Comparison of ENCODE assay signal across 1 cellular context in the genomic region with DNA sequence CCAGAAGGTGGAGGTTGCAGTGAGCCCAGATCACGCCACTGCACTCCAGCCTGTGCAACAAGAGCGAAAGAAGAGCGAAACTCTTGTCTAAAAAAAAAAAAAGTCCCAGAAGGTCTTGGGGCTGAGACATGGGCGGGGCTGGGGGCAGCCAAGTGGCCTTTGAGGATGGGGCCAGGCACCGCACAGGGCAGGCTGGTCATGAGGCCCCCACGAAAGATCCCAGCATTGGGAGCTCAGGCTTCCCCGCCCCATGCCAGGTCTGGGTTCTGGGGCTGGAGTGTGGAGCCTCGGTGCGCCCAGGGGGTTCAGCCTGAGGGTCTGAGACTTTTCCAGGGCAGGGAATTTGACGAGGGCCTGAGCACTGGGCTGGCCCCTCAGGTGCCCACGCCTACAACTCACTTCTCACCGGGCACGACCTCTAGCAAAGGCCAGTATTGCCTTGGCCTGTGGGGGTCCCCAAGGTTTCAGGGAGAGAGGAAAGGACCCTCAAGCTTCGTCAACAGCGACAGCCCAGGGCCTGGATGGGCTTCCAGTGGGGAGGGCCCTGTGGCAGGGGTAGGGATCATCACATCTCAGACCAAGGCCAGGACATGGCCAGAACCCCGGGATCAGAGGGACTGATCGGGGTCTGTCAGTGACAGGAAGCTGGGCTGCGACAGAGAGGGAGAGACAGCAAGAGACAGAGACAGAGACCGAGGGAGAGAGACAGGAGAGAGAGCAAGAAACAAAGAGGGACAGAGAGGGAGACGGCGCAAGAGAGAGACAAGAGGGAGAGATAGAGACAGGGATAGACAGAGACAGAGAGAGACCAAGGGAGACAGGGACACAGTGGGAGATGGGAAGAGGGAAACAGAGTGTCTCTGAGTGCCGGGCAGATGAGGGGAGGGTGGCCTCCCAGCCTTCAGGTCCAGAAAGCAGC.
TF ChIP-seq lines count a peak whose summit lies in the region.

No MANE protein-coding gene starts in this region.

TF ChIP-seq in HepG2, 621 proteins besides CTCF, POLR2A, EP300 and RAD21:
- no peak for TF ChIP-seq ZFP36L2 (CRISPR knock-in tag; IDR thresholded peaks at IDR 0.05)
- no peak for TF ChIP-seq GZF1 (CRISPR knock-in tag; IDR thresholded peaks at IDR 0.05)
- TF ChIP-seq ZNF207 (IDR thresholded peaks at IDR 0.05; ENCODE audit: borderline replicate concordance): no peak
- TF ChIP-seq, protein P1, sequence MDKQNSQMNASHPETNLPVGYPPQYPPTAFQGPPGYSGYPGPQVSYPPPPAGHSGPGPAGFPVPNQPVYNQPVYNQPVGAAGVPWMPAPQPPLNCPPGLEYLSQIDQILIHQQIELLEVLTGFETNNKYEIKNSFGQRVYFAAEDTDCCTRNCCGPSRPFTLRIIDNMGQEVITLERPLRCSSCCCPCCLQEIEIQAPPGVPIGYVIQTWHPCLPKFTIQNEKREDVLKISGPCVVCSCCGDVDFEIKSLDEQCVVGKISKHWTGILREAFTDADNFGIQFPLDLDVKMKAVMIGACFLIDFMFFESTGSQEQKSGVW (CRISPR knock-in tag; IDR thresholded peaks at IDR 0.05; ENCODE audit: borderline replicate concordance): no peak
- no peak for TF ChIP-seq ZNF335 (CRISPR knock-in tag; IDR thresholded peaks at IDR 0.05)
- no peak for TF ChIP-seq NBN (conservative IDR thresholded peaks at IDR 0.05)
- TF ChIP-seq AGO2 (optimal IDR thresholded peaks at IDR 0.05; ENCODE audit: low read depth, low read length): peak; percentile 18
- TF ChIP-seq, protein P2, sequence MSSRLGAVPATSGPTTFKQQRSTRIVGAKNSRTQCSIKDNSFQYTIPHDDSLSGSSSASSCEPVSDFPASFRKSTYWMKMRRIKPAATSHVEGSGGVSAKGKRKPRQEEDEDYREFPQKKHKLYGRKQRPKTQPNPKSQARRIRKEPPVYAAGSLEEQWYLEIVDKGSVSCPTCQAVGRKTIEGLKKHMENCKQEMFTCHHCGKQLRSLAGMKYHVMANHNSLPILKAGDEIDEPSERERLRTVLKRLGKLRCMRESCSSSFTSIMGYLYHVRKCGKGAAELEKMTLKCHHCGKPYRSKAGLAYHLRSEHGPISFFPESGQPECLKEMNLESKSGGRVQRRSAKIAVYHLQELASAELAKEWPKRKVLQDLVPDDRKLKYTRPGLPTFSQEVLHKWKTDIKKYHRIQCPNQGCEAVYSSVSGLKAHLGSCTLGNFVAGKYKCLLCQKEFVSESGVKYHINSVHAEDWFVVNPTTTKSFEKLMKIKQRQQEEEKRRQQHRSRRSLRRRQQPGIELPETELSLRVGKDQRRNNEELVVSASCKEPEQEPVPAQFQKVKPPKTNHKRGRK (CRISPR knock-in tag; IDR thresholded peaks at IDR 0.05): no peak
- TF ChIP-seq, protein P3, sequence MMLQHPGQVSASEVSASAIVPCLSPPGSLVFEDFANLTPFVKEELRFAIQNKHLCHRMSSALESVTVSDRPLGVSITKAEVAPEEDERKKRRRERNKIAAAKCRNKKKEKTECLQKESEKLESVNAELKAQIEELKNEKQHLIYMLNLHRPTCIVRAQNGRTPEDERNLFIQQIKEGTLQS (CRISPR knock-in tag; IDR thresholded peaks at IDR 0.05): no peak
- no peak for TF ChIP-seq ZNF136 (CRISPR knock-in tag; IDR thresholded peaks at IDR 0.05; ENCODE audit: low read depth)
- no peak for TF ChIP-seq ELF1 (CRISPR knock-in tag; IDR thresholded peaks at IDR 0.05)
- no peak for TF ChIP-seq ZNF256 (CRISPR knock-in tag; conservative IDR thresholded peaks at IDR 0.05)
- TF ChIP-seq WIZ (CRISPR knock-in tag; IDR thresholded peaks at IDR 0.05): no peak
- TF ChIP-seq MAZ (IDR thresholded peaks at IDR 0.05; ENCODE audit: borderline replicate concordance, low read depth, low read length): no peak
- TF ChIP-seq MAZ (CRISPR knock-in tag; IDR thresholded peaks at IDR 0.05; ENCODE audit: low read depth): no peak
- no peak for TF ChIP-seq SAP130 (CRISPR knock-in tag; IDR thresholded peaks at IDR 0.05; ENCODE audit: low read depth)
- peak; percentile 50; the same call in 1 of the 2 replicates for TF ChIP-seq POLR2G (IDR thresholded peaks at IDR 0.05; ENCODE audit: low read depth, low read length)
- peak; percentile 86 for TF ChIP-seq PTBP1 (IDR thresholded peaks at IDR 0.05; ENCODE audit: low read depth, low read length, poor library complexity, severe bottlenecking)
- no peak for TF ChIP-seq SRSF1 (optimal IDR thresholded peaks at IDR 0.05; ENCODE audit: low read depth, low read length)
- peak; percentile 17; the same call in 1 of the 2 replicates for TF ChIP-seq AKAP8 (CRISPR knock-in tag; IDR thresholded peaks at IDR 0.05)
- no peak for TF ChIP-seq ZNF563 (CRISPR knock-in tag; IDR thresholded peaks at IDR 0.05)
